In genomic region chr10:132374176-132374575, GRCh38 we compare ENCODE assay signal across 15 cellular contexts. TPM values are rescaled to one million over a fixed set of nuclear protein-coding genes. Genes with fewer than 3 reads are reported as not detected.
DNase-seq lines count a peak whose midpoint lies in the region; ATAC-seq and TF ChIP-seq lines count a peak whose summit lies in the region.
"Had no signal": no experiment of that assay in that cellular context is flagged by ENCODE, and none has a peak within 500 bp of the region (broad histone marks: within the 10 kb centered on the region; RNA-seq: fewer than 3 reads in every experiment).

No MANE protein-coding gene starts in this region.

- H3K4me1 Mint-ChIP-seq in chondrocyte (ENCODE audit: low read depth) = no peaks in the 10 kb centered on the region
- H3K4me1 Mint-ChIP-seq in activated T-helper 1 cell treated with anti-CD3 and anti-CD28 coated beads, Interleukin-12 subunit alpha, Interleukin-12 subunit beta, Interleukin-2, Interleukin-4 antibody, amounts not matched to agents 30 ng/mL and 10 ng/mL and 1 ng/mL, durations not matched to agents 14 hours and 24 hours and 36 hours (ENCODE audit: low read depth) = no peaks in the 10 kb centered on the region

- H3K36me3 Mint-ChIP-seq in chondrocyte (ENCODE audit: low read depth) = peaks cover 13% of the 10 kb centered on the region
- H3K36me3 Mint-ChIP-seq in activated T-helper 1 cell treated with anti-CD3 and anti-CD28 coated beads, Interleukin-12 subunit alpha, Interleukin-12 subunit beta, Interleukin-2, Interleukin-4 antibody, amounts not matched to agents 30 ng/mL and 10 ng/mL and 1 ng/mL, durations not matched to agents 14 hours and 24 hours and 36 hours (ENCODE audit: low read depth) = no peaks in the 10 kb centered on the region

- H3K27ac Mint-ChIP-seq in chondrocyte (ENCODE audit: unreplicated experiment) = no peak overlapping the region
- H3K27ac Mint-ChIP-seq in activated T-helper 1 cell treated with anti-CD3 and anti-CD28 coated beads, Interleukin-12 subunit alpha, Interleukin-12 subunit beta, Interleukin-2, Interleukin-4 antibody, amounts not matched to agents 30 ng/mL and 10 ng/mL and 1 ng/mL, durations not matched to agents 14 hours and 24 hours and 36 hours = no peak overlapping the region

- DNase-seq in Right ventricle myocardium superior = peak; percentile 10
- no peak for DNase-seq in left ventricle myocardium inferior
- DNase-seq in chondrocyte (ENCODE audit: low spot score) = peak; percentile 82
- DNase-seq in osteoblast (ENCODE audit: insufficient read length, low spot score, missing footprints) = peak; percentile 54
- no peak for DNase-seq in transverse colon
- DNase-seq in NCI-H748 (lab: John Stamatoyannopoulos, UW; ENCODE audit: unreplicated experiment) = no peak
- DNase-seq in activated T-helper 1 cell treated with anti-CD3 and anti-CD28 coated beads, Interleukin-12 subunit alpha, Interleukin-12 subunit beta, Interleukin-2, Interleukin-4 antibody, amounts not matched to agents 30 ng/mL and 10 ng/mL and 1 ng/mL, durations not matched to agents 14 hours and 24 hours and 36 hours (ENCODE audit: low spot score) = no peak
- DNase-seq: COR-L47, IMR-90, Karpas-422, MG63, NCI-H1092 treated with DMSO at 0.1 percent for 48 hours, NCI-H510A treated with DMSO at 0.1 percent for 48 hours, SHP77 treated with DMSO at 0.1 percent for 48 hours had no signal

- TF ChIP-seq POLR2A in transverse colon (IDR thresholded peaks at IDR 0.05) = no peak

- H3K9me3 ChIP-seq in left ventricle myocardium inferior (replicated peaks) (no peaks in the 10 kb centered on the region), osteoblast (ENCODE audit: low read depth, low read length) (no peaks in the 10 kb centered on the region), transverse colon (no peaks in the 10 kb centered on the region)
- H3K9me3 ChIP-seq: HAP-1, MG63 had no signal

- H3K79me2 ChIP-seq in osteoblast (ENCODE audit: insufficient read depth, low read length) = no peaks in the 10 kb centered on the region

- TF ChIP-seq CTCF in left ventricle myocardium inferior (IDR thresholded peaks at IDR 0.05; ENCODE audit: borderline replicate concordance) = no peak
- no peak for TF ChIP-seq CTCF in chondrocyte (IDR thresholded peaks at IDR 0.05)
- TF ChIP-seq CTCF in osteoblast (IDR thresholded peaks at IDR 0.05; ENCODE audit: extremely low read depth, low read depth, low read length) = no peak
- no peak for TF ChIP-seq CTCF in transverse colon (IDR thresholded peaks at IDR 0.05)

- H3K36me3 ChIP-seq in left ventricle myocardium inferior (no peaks in the 10 kb centered on the region), osteoblast (ENCODE audit: insufficient read depth, low read length) (no peaks in the 10 kb centered on the region), transverse colon (no peaks in the 10 kb centered on the region)
- H3K36me3 ChIP-seq: HAP-1, MG63 had no signal

- in situ Hi-C loops in transverse colon (cut with MboI; ENCODE audit: low pct_ligation_motif_present in 1 of 4, low pct_unique_long_range_greater_than_20kb in 1 of 4, low sequenced_read_pairs in 3 of 4) = no loop called here

- H3K27me3 Mint-ChIP-seq in chondrocyte (ENCODE audit: low read depth) = no peaks in the 10 kb centered on the region
- no peaks in the 10 kb centered on the region for H3K27me3 Mint-ChIP-seq in activated T-helper 1 cell treated with anti-CD3 and anti-CD28 coated beads, Interleukin-12 subunit alpha, Interleukin-12 subunit beta, Interleukin-2, Interleukin-4 antibody, amounts not matched to agents 30 ng/mL and 10 ng/mL and 1 ng/mL, durations not matched to agents 14 hours and 24 hours and 36 hours (ENCODE audit: insufficient read depth)

- WGBS in transverse colon (ENCODE audit: low coverage in 1 of 2), 2 donors = 87% methylated on average over 8 of the region's 8 CpGs; no CpG with 5 or more reads in 1 of the 2 donors

- H4K20me1 ChIP-seq in osteoblast (ENCODE audit: insufficient read depth, low read length) = no peaks in the 10 kb centered on the region

- H3K27me3 ChIP-seq in left ventricle myocardium inferior (ENCODE audit: low read depth) (peaks cover 4% of the 10 kb centered on the region), osteoblast (ENCODE audit: insufficient read depth, low read length) (no peaks in the 10 kb centered on the region), transverse colon (no peaks in the 10 kb centered on the region)
- H3K27me3 ChIP-seq: MG63 had no signal

- TF ChIP-seq EP300 in transverse colon (IDR thresholded peaks at IDR 0.05; ENCODE audit: low read depth) = no peak

- ATAC-seq in Right ventricle myocardium superior (ENCODE audit: poor library complexity) = no peak

- no peak overlapping the region for H3K4me3 Mint-ChIP-seq in chondrocyte (ENCODE audit: unreplicated experiment)
- H3K4me3 Mint-ChIP-seq in activated T-helper 1 cell treated with anti-CD3 and anti-CD28 coated beads, Interleukin-12 subunit alpha, Interleukin-12 subunit beta, Interleukin-2, Interleukin-4 antibody, amounts not matched to agents 30 ng/mL and 10 ng/mL and 1 ng/mL, durations not matched to agents 14 hours and 24 hours and 36 hours = no peak overlapping the region

- H3K4me3 ChIP-seq in left ventricle myocardium inferior = no peak overlapping the region
- no peak overlapping the region for H3K4me3 ChIP-seq in osteoblast (ENCODE audit: insufficient read depth, low read length)
- no peak overlapping the region for H3K4me3 ChIP-seq in transverse colon
- H3K4me3 ChIP-seq: HAP-1, MG63 had no signal

- H3K27ac ChIP-seq in left ventricle myocardium inferior (replicated peaks) = no peak overlapping the region
- H3K27ac ChIP-seq in osteoblast (ENCODE audit: low read depth, low read length) = no peak overlapping the region
- no peak overlapping the region for H3K27ac ChIP-seq in transverse colon

- intact Hi-C loops in Right ventricle myocardium superior (cut with DNase I) (no loop called here), left ventricle myocardium inferior (cut with micrococcal nuclease) (no loop called here), transverse colon (cut with DNase I; ENCODE audit: low total_unique reads) (no loop called here)
- intact Hi-C loops in activated T-helper 1 cell treated with anti-CD3 and anti-CD28 coated beads, Interleukin-12 subunit alpha, Interleukin-12 subunit beta, Interleukin-2, Interleukin-4 antibody, amounts not matched to agents 30 ng/mL and 10 ng/mL and 1 ng/mL, durations not matched to agents 14 hours and 24 hours and 36 hours (cut with micrococcal nuclease) = no loop called here

- no peaks in the 10 kb centered on the region for H3K4me1 ChIP-seq in left ventricle myocardium inferior
- peaks cover under 1% of the 10 kb centered on the region for H3K4me1 ChIP-seq in osteoblast (ENCODE audit: insufficient read depth, low read length)
- no peaks in the 10 kb centered on the region for H3K4me1 ChIP-seq in transverse colon
- H3K4me1 ChIP-seq: HAP-1 had no signal

- peaks cover under 1% of the 10 kb centered on the region for H3K9me3 Mint-ChIP-seq in chondrocyte (ENCODE audit: low read depth)
- no peaks in the 10 kb centered on the region for H3K9me3 Mint-ChIP-seq in activated T-helper 1 cell treated with anti-CD3 and anti-CD28 coated beads, Interleukin-12 subunit alpha, Interleukin-12 subunit beta, Interleukin-2, Interleukin-4 antibody, amounts not matched to agents 30 ng/mL and 10 ng/mL and 1 ng/mL, durations not matched to agents 14 hours and 24 hours and 36 hours

- H3K4me2 ChIP-seq in osteoblast (ENCODE audit: insufficient read depth, low read length) = no peak overlapping the region

- H2AFZ ChIP-seq in osteoblast (ENCODE audit: low read length) = no peak overlapping the region

RNA-seq across cellular contexts. Expression of gene PWWP2B, which starts 22.8 kb away (rescaled TPM):
- total RNA-seq in Right ventricle myocardium superior (23.0 TPM), left ventricle myocardium inferior (17.2 TPM), chondrocyte (9.9 to 13.9 TPM (median 13.2 TPM) in 3 replicates), osteoblast (15.3 and 18.5 TPM in 2 replicates), transverse colon (100 to 1,000 TPM in 1 of 4 donors, 10 to 100 TPM in 3; 45.9 to 129 (median 61.2) TPM)
- 4.1 and 4.8 TPM in 2 replicates for total RNA-seq in activated T-helper 1 cell treated with anti-CD3 and anti-CD28 coated beads, Interleukin-12 subunit alpha, Interleukin-12 subunit beta, Interleukin-2, Interleukin-4 antibody, amounts not matched to agents 30 ng/mL and 10 ng/mL and 1 ng/mL, durations not matched to agents 14 hours and 24 hours and 36 hours

RNA-seq across cellular contexts. Expression of gene LRRC27, which starts 42.2 kb away (rescaled TPM):
- 3.9 TPM for total RNA-seq in Right ventricle myocardium superior
- 3.8 TPM for total RNA-seq in left ventricle myocardium inferior
- 10.2 to 14.4 TPM (median 13.2 TPM) in 3 replicates for total RNA-seq in chondrocyte
- total RNA-seq in osteoblast = 11.2 and 13.4 TPM in 2 replicates
- 10 to 100 TPM in 1 of 4 donors, 1 to 10 TPM in 2, not detected in 1; 5.9 to 69.5 (median 8.3) TPM for total RNA-seq in transverse colon
- 1.7 and 3.4 TPM in 2 replicates for total RNA-seq in activated T-helper 1 cell treated with anti-CD3 and anti-CD28 coated beads, Interleukin-12 subunit alpha, Interleukin-12 subunit beta, Interleukin-2, Interleukin-4 antibody, amounts not matched to agents 30 ng/mL and 10 ng/mL and 1 ng/mL, durations not matched to agents 14 hours and 24 hours and 36 hours

Comparison
In these comparisons a context has a peak if more than half of its experiments do, and no peak if none do; other contexts are left out.
1. DNase-seq: peak in Right ventricle myocardium superior (single experiment), chondrocyte (single experiment) and osteoblast (single experiment); none in left ventricle myocardium inferior (single experiment), transverse colon (single experiment), NCI-H748 (single experiment) and activated T-helper 1 cell treated with anti-CD3 and anti-CD28 coated beads, Interleukin-12 subunit alpha, Interleukin-12 subunit beta, Interleukin-2, Interleukin-4 antibody, amounts not matched to agents 30 ng/mL and 10 ng/mL and 1 ng/mL, durations not matched to agents 14 hours and 24 hours and 36 hours (single experiment).